Comparison of ENCODE assay signal across 18 cellular contexts in genomic region chr7:112021348-112022044, GRCh38.
"Had no signal": no experiment of that assay in that cellular context is flagged by ENCODE, and none has a peak within 500 bp of the region (broad histone marks: within the 10 kb centered on the region; RNA-seq: fewer than 3 reads in every experiment).

No MANE protein-coding gene starts in this region.

- H3K9me3 ChIP-seq: esophagus squamous epithelium, gastroesophageal sphincter, pancreas, psoas muscle, tibial artery had no signal

- DNase-seq: activated CD4-positive, alpha-beta T cell treated with anti-CD3 and anti-CD28 coated beads, Interleukin-2, amount 10 ng/mL, durations not matched to agents 7 days and 5 days; activated CD4-positive, CD25-positive, alpha-beta regulatory T cell treated with anti-CD3 and anti-CD28 coated beads, Interleukin-2, amount 50 U/mL, for 72 hours; activated CD8-positive, alpha-beta memory T cell treated with anti-CD3 and anti-CD28 coated beads, Interleukin-2, amount 10 ng/mL, durations not matched to agents 7 days and 5 days; activated CD8-positive, alpha-beta T cell treated with anti-CD3 and anti-CD28 coated beads for 36 hours; activated gamma-delta T cell treated with Interleukin-2 at 50 U/mL for 16 hours; cortex of kidney; esophagus squamous epithelium; kidney; naive B cell; pancreas; psoas muscle; stimulated activated CD4-positive, alpha-beta T cell treated with anti-CD3 and anti-CD28 coated beads, Interleukin-12 subunit alpha, Interleukin-12 subunit beta, amount 100 ng/mL, for 4 hours; stimulated activated CD4-positive, alpha-beta T cell treated with anti-CD3 and anti-CD28 coated beads, Interleukin-4, amount 100 ng/mL, for 4 hours; T-helper 1 cell; tibial artery; WERI-Rb-1 had no signal

- H3K4me3 ChIP-seq: esophagus squamous epithelium, gastroesophageal sphincter, pancreas, psoas muscle, tibial artery had no signal

- H3K27me3 ChIP-seq: esophagus squamous epithelium, gastroesophageal sphincter, pancreas, tibial artery had no signal

- H3K4me1 ChIP-seq: gastroesophageal sphincter, tibial artery had no signal

- H3K36me3 ChIP-seq: esophagus squamous epithelium, gastroesophageal sphincter, pancreas, tibial artery, WERI-Rb-1 had no signal

- H3K27ac ChIP-seq: pancreas, psoas muscle, tibial artery, WERI-Rb-1 had no signal

- ATAC-seq: activated CD8-positive, alpha-beta memory T cell treated with anti-CD3 and anti-CD28 coated beads, Interleukin-2, amount 10 ng/mL, durations not matched to agents 7 days and 5 days; activated CD8-positive, alpha-beta T cell treated with anti-CD3 and anti-CD28 coated beads for 36 hours; activated naive CD4-positive, alpha-beta T cell treated with anti-CD3 and anti-CD28 coated beads, Interleukin-2, amount 50 U/mL, for 72 hours; pancreas had no signal
